Comparison of ENCODE assay signal across 3 cellular contexts in the genomic region with DNA sequence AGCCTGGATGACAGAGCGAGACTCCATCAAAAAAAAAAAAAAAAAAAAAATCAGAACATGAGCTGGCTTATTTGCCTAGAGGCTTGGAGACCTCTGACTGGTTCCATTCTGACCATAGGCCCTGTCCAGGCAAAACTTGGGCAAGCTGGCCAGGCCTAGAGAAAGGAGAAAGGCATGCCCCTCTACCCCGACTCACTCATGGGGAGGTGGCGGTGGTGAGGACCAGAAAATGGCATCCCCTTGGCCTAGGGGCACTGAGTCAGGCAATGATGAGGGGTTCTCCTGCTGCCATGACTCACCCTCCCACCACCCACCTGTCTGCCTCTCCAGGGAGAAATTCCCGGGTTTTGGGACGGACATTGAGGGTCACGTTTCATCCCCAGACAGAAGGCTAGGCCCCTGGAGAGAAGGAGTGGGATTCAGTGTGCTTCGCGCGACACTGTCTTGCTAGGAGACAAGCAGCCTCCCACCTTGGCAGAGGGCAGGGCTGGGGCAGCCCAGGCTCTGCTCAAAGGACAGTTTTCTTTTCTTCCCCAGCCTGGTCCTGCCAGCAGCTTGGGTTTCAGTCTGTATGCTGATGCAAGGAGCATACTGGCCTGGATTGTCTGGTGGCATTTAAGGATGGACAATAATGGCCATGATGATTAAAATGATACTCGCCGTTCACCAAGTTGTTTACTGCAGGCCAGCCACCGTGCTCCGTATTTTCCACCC.
TF ChIP-seq lines count a peak whose summit lies in the region.

No MANE protein-coding gene starts in this region.

TF ChIP-seq in A549, 52 proteins besides CTCF, POLR2A, EP300 and RAD21:
- TF ChIP-seq KDM5A (IDR thresholded peaks at IDR 0.05) (no peak), JUN (IDR thresholded peaks at IDR 0.05) (no peak), RARB (CRISPR knock-in tag; IDR thresholded peaks at IDR 0.05) (no peak)
TF ChIP-seq in A549: peak in this region for 0.

TF ChIP-seq in HEK293, 187 proteins besides CTCF, POLR2A, EP300 and RAD21 (continues in another document):
- TF ChIP-seq, protein P1, sequence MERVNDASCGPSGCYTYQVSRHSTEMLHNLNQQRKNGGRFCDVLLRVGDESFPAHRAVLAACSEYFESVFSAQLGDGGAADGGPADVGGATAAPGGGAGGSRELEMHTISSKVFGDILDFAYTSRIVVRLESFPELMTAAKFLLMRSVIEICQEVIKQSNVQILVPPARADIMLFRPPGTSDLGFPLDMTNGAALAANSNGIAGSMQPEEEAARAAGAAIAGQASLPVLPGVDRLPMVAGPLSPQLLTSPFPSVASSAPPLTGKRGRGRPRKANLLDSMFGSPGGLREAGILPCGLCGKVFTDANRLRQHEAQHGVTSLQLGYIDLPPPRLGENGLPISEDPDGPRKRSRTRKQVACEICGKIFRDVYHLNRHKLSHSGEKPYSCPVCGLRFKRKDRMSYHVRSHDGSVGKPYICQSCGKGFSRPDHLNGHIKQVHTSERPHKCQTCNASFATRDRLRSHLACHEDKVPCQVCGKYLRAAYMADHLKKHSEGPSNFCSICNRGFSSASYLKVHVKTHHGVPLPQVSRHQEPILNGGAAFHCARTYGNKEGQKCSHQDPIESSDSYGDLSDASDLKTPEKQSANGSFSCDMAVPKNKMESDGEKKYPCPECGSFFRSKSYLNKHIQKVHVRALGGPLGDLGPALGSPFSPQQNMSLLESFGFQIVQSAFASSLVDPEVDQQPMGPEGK (tag by site-specific recombination; IDR thresholded peaks at IDR 0.05): peak; percentile 58
- TF ChIP-seq ZNF266 (tag by site-specific recombination; IDR thresholded peaks at IDR 0.05; ENCODE audit: low read depth) (no peak), ZNF114 (tag by site-specific recombination; IDR thresholded peaks at IDR 0.05) (no peak), ZNF549 (tag by site-specific recombination; IDR thresholded peaks at IDR 0.05) (no peak), ZNF473 (tag by site-specific recombination; IDR thresholded peaks at IDR 0.05) (no peak), ZNF621 (tag by site-specific recombination; IDR thresholded peaks at IDR 0.05) (no peak), ZNF366 (tag by site-specific recombination; conservative IDR thresholded peaks at IDR 0.05) (no peak), SP7 (tag by site-specific recombination; IDR thresholded peaks at IDR 0.05) (peak; percentile 66), OSR2 (tag by site-specific recombination; IDR thresholded peaks at IDR 0.05) (no peak), ZBTB20 (tag by site-specific recombination; IDR thresholded peaks at IDR 0.05) (peak; percentile 17; the same call in 1 of the 2 replicates), ZNF140 (tag by site-specific recombination; IDR thresholded peaks at IDR 0.05) (no peak), ZBTB17 (tag by site-specific recombination; IDR thresholded peaks at IDR 0.05) (peak; percentile 55; the same call in 1 of the 2 replicates), GLIS1 (tag by site-specific recombination; IDR thresholded peaks at IDR 0.05) (peak; percentile 33; the same call in 1 of the 2 replicates), SCRT2 (tag by site-specific recombination; IDR thresholded peaks at IDR 0.05) (peak; percentile 64; the same call in 1 of the 2 replicates), ZNF768 (tag by site-specific recombination; IDR thresholded peaks at IDR 0.05) (no peak), SP3 (tag by site-specific recombination; IDR thresholded peaks at IDR 0.05) (no peak), ZNF837 (tag by site-specific recombination; IDR thresholded peaks at IDR 0.05) (no peak), ZNF324 (tag by site-specific recombination; IDR thresholded peaks at IDR 0.05) (no peak), SCRT1 (tag by site-specific recombination; IDR thresholded peaks at IDR 0.05; ENCODE audit: borderline replicate concordance) (no peak), ZNF677 (tag by site-specific recombination; IDR thresholded peaks at IDR 0.05) (peak; percentile 46; the same call in 1 of the 2 replicates), ZNF391 (tag by site-specific recombination; IDR thresholded peaks at IDR 0.05; ENCODE audit: borderline replicate concordance, low read depth) (no peak), ZNF354C (tag by site-specific recombination; IDR thresholded peaks at IDR 0.05; ENCODE audit: borderline replicate concordance, low read depth) (no peak), EGR2 (tag by site-specific recombination; IDR thresholded peaks at IDR 0.05; ENCODE audit: low read depth) (peak; percentile 79), ZNF521 (tag by site-specific recombination; IDR thresholded peaks at IDR 0.05) (no peak), ZNF560 (tag by site-specific recombination; IDR thresholded peaks at IDR 0.05; ENCODE audit: borderline replicate concordance) (no peak), ZNF335 (tag by site-specific recombination; conservative IDR thresholded peaks at IDR 0.05) (0 out of 2 replicates have a peak, but pooled peaks have one; percentile 23), ZFHX2 (tag by site-specific recombination; conservative IDR thresholded peaks at IDR 0.05) (peak; percentile 78)
- TF ChIP-seq, protein P2, sequence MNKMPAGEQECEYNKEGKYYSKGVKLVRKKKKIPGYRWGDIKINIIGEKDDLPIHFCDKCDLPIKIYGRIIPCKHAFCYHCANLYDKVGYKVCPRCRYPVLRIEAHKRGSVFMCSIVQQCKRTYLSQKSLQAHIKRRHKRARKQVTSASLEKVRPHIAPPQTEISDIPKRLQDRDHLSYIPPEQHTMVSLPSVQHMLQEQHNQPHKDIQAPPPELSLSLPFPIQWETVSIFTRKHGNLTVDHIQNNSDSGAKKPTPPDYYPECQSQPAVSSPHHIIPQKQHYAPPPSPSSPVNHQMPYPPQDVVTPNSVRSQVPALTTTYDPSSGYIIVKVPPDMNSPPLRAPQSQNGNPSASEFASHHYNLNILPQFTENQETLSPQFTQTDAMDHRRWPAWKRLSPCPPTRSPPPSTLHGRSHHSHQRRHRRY (tag by site-specific recombination; IDR thresholded peaks at IDR 0.05): no peak
- TF ChIP-seq, protein P3, sequence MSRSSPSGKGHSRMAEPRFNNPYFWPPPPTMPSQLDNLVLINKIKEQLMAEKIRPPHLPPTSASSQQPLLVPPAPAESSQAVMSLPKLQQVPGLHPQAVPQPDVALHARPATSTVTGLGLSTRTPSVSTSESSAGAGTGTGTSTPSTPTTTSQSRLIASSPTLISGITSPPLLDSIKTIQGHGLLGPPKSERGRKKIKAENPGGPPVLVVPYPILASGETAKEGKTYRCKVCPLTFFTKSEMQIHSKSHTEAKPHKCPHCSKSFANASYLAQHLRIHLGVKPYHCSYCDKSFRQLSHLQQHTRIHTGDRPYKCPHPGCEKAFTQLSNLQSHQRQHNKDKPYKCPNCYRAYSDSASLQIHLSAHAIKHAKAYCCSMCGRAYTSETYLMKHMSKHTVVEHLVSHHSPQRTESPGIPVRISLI (tag by site-specific recombination; IDR thresholded peaks at IDR 0.05): peak; percentile 66
- TF ChIP-seq, protein P4, sequence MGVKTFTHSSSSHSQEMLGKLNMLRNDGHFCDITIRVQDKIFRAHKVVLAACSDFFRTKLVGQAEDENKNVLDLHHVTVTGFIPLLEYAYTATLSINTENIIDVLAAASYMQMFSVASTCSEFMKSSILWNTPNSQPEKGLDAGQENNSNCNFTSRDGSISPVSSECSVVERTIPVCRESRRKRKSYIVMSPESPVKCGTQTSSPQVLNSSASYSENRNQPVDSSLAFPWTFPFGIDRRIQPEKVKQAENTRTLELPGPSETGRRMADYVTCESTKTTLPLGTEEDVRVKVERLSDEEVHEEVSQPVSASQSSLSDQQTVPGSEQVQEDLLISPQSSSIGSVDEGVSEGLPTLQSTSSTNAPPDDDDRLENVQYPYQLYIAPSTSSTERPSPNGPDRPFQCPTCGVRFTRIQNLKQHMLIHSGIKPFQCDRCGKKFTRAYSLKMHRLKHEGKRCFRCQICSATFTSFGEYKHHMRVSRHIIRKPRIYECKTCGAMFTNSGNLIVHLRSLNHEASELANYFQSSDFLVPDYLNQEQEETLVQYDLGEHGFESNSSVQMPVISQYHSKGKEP (tag by site-specific recombination; IDR thresholded peaks at IDR 0.05): no peak

TF ChIP-seq in HepG2, 621 proteins besides CTCF, POLR2A, EP300 and RAD21:
- TF ChIP-seq SKI (IDR thresholded peaks at IDR 0.05; ENCODE audit: partially characterized antibody): no peak
- TF ChIP-seq KAT8 (CRISPR knock-in tag; IDR thresholded peaks at IDR 0.05): no peak
- TF ChIP-seq ZFYVE20 (CRISPR knock-in tag; IDR thresholded peaks at IDR 0.05; ENCODE audit: borderline replicate concordance, low read depth): no peak
- no peak for TF ChIP-seq ZNF3 (CRISPR knock-in tag; IDR thresholded peaks at IDR 0.05)
- TF ChIP-seq ZNF749 (CRISPR knock-in tag; IDR thresholded peaks at IDR 0.05; ENCODE audit: borderline replicate concordance): no peak
- TF ChIP-seq ZNF713 (CRISPR knock-in tag; IDR thresholded peaks at IDR 0.05): no peak
- TF ChIP-seq ZNF121 (CRISPR knock-in tag; IDR thresholded peaks at IDR 0.05): no peak
TF ChIP-seq in HepG2: peak in this region for 0.
